6 cellular contexts compared by ENCODE assay signal in genomic region chr17:18256776-18257175, GRCh38. TPM values are rescaled to one million over a fixed set of nuclear protein-coding genes. Genes with fewer than 3 reads are reported as not detected.
DNase-seq lines count a peak whose midpoint lies in the region; TF ChIP-seq lines count a peak whose summit lies in the region.
"Had no signal": no experiment of that assay in that cellular context is flagged by ENCODE, and none has a peak within 500 bp of the region (broad histone marks: within the 10 kb centered on the region; RNA-seq: fewer than 3 reads in every experiment).

No MANE protein-coding gene starts in this region.

- DNase-seq in effector memory CD4-positive, alpha-beta T cell = no peak
- no peak for DNase-seq in KBM-7
- no peak for DNase-seq in superior temporal gyrus (ENCODE audit: extremely low spot score)
- DNase-seq: MV-4-11 had no signal

- H3K4me1 ChIP-seq in OCI-LY3 (ENCODE audit: low read length) (peaks cover 10% of the 10 kb centered on the region), skeletal muscle tissue (ENCODE audit: control insufficient read depth in 3 of 3, insufficient read depth in 3 of 3, low read length in 3 of 3) (peaks cover 44 to 57% (median 51%) of the 10 kb centered on the region in 3 donors)
- peaks cover 36% of the 10 kb centered on the region for H3K4me1 ChIP-seq in effector memory CD4-positive, alpha-beta T cell (ENCODE audit: control insufficient read depth, insufficient read depth, low read length, poor library complexity, severe bottlenecking)

- H3K27ac ChIP-seq in OCI-LY3 (ENCODE audit: low read length) (no peak overlapping the region), skeletal muscle tissue (ENCODE audit: low read depth, low read length) (peak overlapping the region; percentile 98)
- peak overlapping the region; percentile 82 for H3K27ac ChIP-seq in effector memory CD4-positive, alpha-beta T cell (ENCODE audit: insufficient read depth, low read length, poor library complexity, severe bottlenecking)

- no peaks in the 10 kb centered on the region for H3K27me3 ChIP-seq in OCI-LY3 (ENCODE audit: low read depth, low read length)
- no peaks in the 10 kb centered on the region for H3K27me3 ChIP-seq in effector memory CD4-positive, alpha-beta T cell (replicated peaks; ENCODE audit: control insufficient read depth, insufficient read depth, low read length, poor library complexity, severe bottlenecking)
- no peaks in the 10 kb centered on the region for H3K27me3 ChIP-seq in skeletal muscle tissue (ENCODE audit: control insufficient read depth in 3 of 3, insufficient read depth in 3 of 3, low read length in 3 of 3)

- peak overlapping the region; percentile 69 for H3K4me2 ChIP-seq in OCI-LY3 (ENCODE audit: low read length)

- peaks cover 12% of the 10 kb centered on the region; the same call in 1 of the 2 replicates for H3K79me2 ChIP-seq in OCI-LY3 (ENCODE audit: low read length)

- no peak for TF ChIP-seq CTCF in OCI-LY3 (IDR thresholded peaks at IDR 0.05; ENCODE audit: low read depth, low read length)

- no peak overlapping the region for H2AFZ ChIP-seq in OCI-LY3 (ENCODE audit: low read depth, low read length)

- in situ Hi-C loops in KBM-7 (cut with MboI; ENCODE audit: low pct_unique_long_range_greater_than_20kb, low sequenced_read_pairs) = no loop called here

- H3K36me3 ChIP-seq in OCI-LY3 (replicated peaks; ENCODE audit: low read depth, low read length) (no peaks in the 10 kb centered on the region), skeletal muscle tissue (ENCODE audit: control insufficient read depth in 3 of 3, insufficient read depth in 3 of 3, low read length in 3 of 3) (peaks cover 46 to 52% (median 50%) of the 10 kb centered on the region in 3 donors)
- peaks cover 42% of the 10 kb centered on the region for H3K36me3 ChIP-seq in effector memory CD4-positive, alpha-beta T cell (ENCODE audit: control insufficient read depth, insufficient read depth, low read length)

- no peak overlapping the region for H3K9ac ChIP-seq in OCI-LY3 (ENCODE audit: low read length)
- H3K9ac ChIP-seq in skeletal muscle tissue (ENCODE audit: low read depth in 1 of 3, low read length in 3 of 3) = peak overlapping the region; percentile 54 to 97 (median 97)

- no peaks in the 10 kb centered on the region for H4K20me1 ChIP-seq in OCI-LY3 (ENCODE audit: insufficient read depth, low read length)

- H3K4me3 ChIP-seq in OCI-LY3 (ENCODE audit: low read length) = no peak overlapping the region
- H3K4me3 ChIP-seq in effector memory CD4-positive, alpha-beta T cell (ENCODE audit: insufficient read depth, low read depth, low read length, poor library complexity, severe bottlenecking) = peak overlapping the region; percentile 89
- peak overlapping the region; percentile 63 to 95 (median 82) for H3K4me3 ChIP-seq in skeletal muscle tissue (ENCODE audit: low read length in 3 of 3)

- H3K9me3 ChIP-seq in OCI-LY3 (ENCODE audit: insufficient read depth, low read length) (no peaks in the 10 kb centered on the region), skeletal muscle tissue (ENCODE audit: control insufficient read depth in 3 of 3, low read length in 3 of 3) (no peaks in the 10 kb centered on the region)
- no peaks in the 10 kb centered on the region for H3K9me3 ChIP-seq in effector memory CD4-positive, alpha-beta T cell (ENCODE audit: control insufficient read depth, low read length)

RNA-seq across cellular contexts. Expression of gene FLII, which starts 1.8 kb away (rescaled TPM):
- total RNA-seq in skeletal muscle tissue = 193 TPM

RNA-seq across cellular contexts. Expression of gene MIEF2, which starts 3.7 kb away (rescaled TPM):
- 23.0 TPM for total RNA-seq in skeletal muscle tissue

RNA-seq across cellular contexts. Expression of gene LLGL1, which starts 31.3 kb away (rescaled TPM):
- total RNA-seq in skeletal muscle tissue = 15.1 TPM

RNA-seq across cellular contexts. Expression of gene TOP3A, which starts 58.0 kb away (rescaled TPM):
- 21.9 TPM for total RNA-seq in skeletal muscle tissue

RNA-seq across cellular contexts. Expression of gene SMCR8, which starts 58.3 kb away (rescaled TPM):
- total RNA-seq in skeletal muscle tissue = 8.9 TPM
